ENCODE assay signal across 8 cellular contexts in the genomic region with DNA sequence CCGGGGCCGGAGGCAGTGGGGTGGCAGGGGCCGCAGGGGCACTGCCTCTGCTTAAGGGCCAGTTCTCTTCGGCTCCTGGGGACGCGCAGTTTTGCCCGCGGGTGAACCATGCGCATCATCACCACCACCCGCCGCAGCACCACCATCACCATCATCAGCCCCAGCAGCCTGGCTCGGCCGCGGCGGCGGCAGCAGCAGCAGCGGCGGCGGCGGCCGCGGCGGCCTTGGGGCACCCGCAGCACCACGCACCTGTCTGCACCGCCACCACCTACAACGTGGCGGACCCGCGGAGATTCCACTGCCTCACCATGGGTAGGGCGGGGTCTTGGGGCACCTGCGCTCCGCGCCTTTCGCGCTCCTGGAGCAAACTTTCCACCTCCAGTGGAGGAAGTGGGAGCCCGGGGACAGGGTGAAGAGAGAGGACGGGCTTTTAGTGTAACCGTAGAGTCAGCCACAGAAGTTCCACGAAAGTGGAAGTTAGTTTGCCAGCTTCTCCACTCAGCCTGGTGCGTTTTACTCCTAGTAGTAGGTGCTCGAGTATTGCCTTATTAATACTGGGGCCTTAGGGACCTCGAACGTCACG. TPM values are rescaled to one million over a fixed set of nuclear protein-coding genes. Genes with fewer than 3 reads are reported as not detected.
DNase-seq lines count a peak whose midpoint lies in the region; ATAC-seq and TF ChIP-seq lines count a peak whose summit lies in the region.

No MANE protein-coding gene starts in this region.

- H3K27me3 ChIP-seq in ascending aorta (peaks cover 14% of the 10 kb centered on the region), lung (ENCODE audit: control insufficient read depth, insufficient read depth) (peaks cover 22% of the 10 kb centered on the region), vagina (peaks cover 30% of the 10 kb centered on the region)

- ATAC-seq in lung (ENCODE audit: insufficient read depth, low FRiP score) (peak; percentile 5), HG02970 (IDR thresholded peaks at IDR 0.05; ENCODE audit: low FRiP score, unreplicated experiment) (no peak)

- no peak for TF ChIP-seq CTCF in ascending aorta (IDR thresholded peaks at IDR 0.05)
- no peak for TF ChIP-seq CTCF in lung (IDR thresholded peaks at IDR 0.05; ENCODE audit: control extremely low read depth, extremely low read depth)
- TF ChIP-seq CTCF in vagina (IDR thresholded peaks at IDR 0.05): no peak

- H3K36me3 ChIP-seq in ascending aorta (no peaks in the 10 kb centered on the region), lung (ENCODE audit: control insufficient read depth in 2 of 2, insufficient read depth in 2 of 2, low read length in 2 of 2) (no peaks in the 10 kb centered on the region), vagina (no peaks in the 10 kb centered on the region)

- no peak for TF ChIP-seq POLR2A in vagina (IDR thresholded peaks at IDR 0.05)

- intact Hi-C loops in ascending aorta (cut with DNase I) (loop anchor here (5.0 kb wide), 1 partner anchor 168 kb away; no protein-coding TSS in a partner anchor), vagina (cut with DNase I) (no loop called here)

- H3K27ac ChIP-seq in ascending aorta: no peak overlapping the region
- no peak overlapping the region for H3K27ac ChIP-seq in lung (ENCODE audit: low read depth in 1 of 2, low read length in 1 of 2)
- no peak overlapping the region for H3K27ac ChIP-seq in vagina

- peaks cover 9 to 25% of the 10 kb centered on the region in 2 donors for H3K4me1 ChIP-seq in ascending aorta
- H3K4me1 ChIP-seq in lung (ENCODE audit: control insufficient read depth in 2 of 2, insufficient read depth in 2 of 2, low read length in 2 of 2): peaks cover 0 to 15% of the 10 kb centered on the region in 2 donors
- peaks cover 41% of the 10 kb centered on the region for H3K4me1 ChIP-seq in vagina

- peak; percentile 51 for DNase-seq in stimulated activated CD4-positive, alpha-beta T cell treated with anti-CD3 and anti-CD28 coated beads, Interleukin-15, amount 100 ng/mL, for 24 hours
- DNase-seq in stimulated activated CD4-positive, alpha-beta T cell treated with anti-CD3 and anti-CD28 coated beads, Interleukin-12 subunit alpha, Interleukin-12 subunit beta, amount 100 ng/mL, for 4 hours: no peak
- DNase-seq in ascending aorta (ENCODE audit: low spot score in 2 of 2) (no peak), lung (ENCODE audit: low spot score) (no peak), vagina (ENCODE audit: extremely low spot score in 2 of 2) (no peak), OCI-M1 (lab: John Stamatoyannopoulos, UW) (no peak)
- no peak for DNase-seq in activated effector memory CD4-positive, alpha-beta T cell treated with anti-CD3 and anti-CD28 coated beads, Interleukin-2, amount 50 U/mL, for 16 hours

- 2% methylated on average over 41 to 45 of the region's 45 CpGs for WGBS in lung, 2 donors

- H3K9me3 ChIP-seq in ascending aorta (no peaks in the 10 kb centered on the region), lung (ENCODE audit: control insufficient read depth in 2 of 2, insufficient read depth in 1 of 2, low read length in 1 of 2) (peaks cover 0 to 7% of the 10 kb centered on the region in 2 donors), vagina (no peaks in the 10 kb centered on the region)

- H3K4me3 ChIP-seq in ascending aorta: peak overlapping the region; percentile 50 to 61
- no peak overlapping the region for H3K4me3 ChIP-seq in lung
- peak overlapping the region; percentile 15 to 30 for H3K4me3 ChIP-seq in vagina

RNA-seq across cellular contexts. Expression of a gene that starts 0.7 kb away (rescaled TPM):
- total RNA-seq in ascending aorta (not detected), lung (not detected), vagina (not detected)
- polyA plus RNA-seq in lung: not detected

RNA-seq across cellular contexts. Expression of a gene that starts 36.3 kb away (rescaled TPM):
- total RNA-seq in ascending aorta: 34.1 TPM
- 10 to 100 TPM; 21.6 to 52.8 TPM for total RNA-seq in lung
- 10 to 100 TPM; 12.6 to 39.5 TPM for polyA plus RNA-seq in lung
- 40.0 TPM for total RNA-seq in vagina
